ENCODE assay signal across 8 cellular contexts in the genomic region with DNA sequence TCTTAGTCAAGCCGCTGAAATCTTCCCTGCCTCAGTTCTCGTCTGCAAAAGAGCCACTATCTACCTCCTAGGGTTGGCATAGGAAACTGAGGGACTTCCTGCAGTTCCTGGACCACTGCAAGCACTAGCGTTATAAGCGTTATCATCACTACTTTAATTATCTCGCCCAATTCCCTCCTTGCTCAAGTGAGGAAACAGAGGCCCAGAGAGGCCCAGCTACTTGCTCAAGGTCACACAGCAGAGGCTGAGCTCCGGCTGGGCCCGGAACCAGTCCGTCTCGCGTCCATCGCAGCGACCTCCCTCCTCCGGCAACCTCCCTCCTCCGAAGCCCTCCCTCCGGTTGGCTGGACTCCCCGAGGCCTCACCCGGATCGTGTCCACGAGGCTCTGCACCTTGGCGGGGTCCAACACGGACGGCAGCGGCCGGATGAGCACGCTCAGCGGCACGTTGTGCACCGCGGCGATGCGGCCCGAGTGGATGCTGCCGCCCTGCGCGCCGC. TPM values are rescaled to one million over a fixed set of nuclear protein-coding genes. Genes with fewer than 3 reads are reported as not detected.
DNase-seq lines count a peak whose midpoint lies in the region; TF ChIP-seq lines count a peak whose summit lies in the region.

No MANE protein-coding gene starts in this region.

- H3K9me3 Mint-ChIP-seq in T-helper 2 cell treated with Interferon-gamma antibody and Interleukin-4, amounts not matched to agents 5 μg/mL and 100 μg/mL, for 36 hours, result no peaks in the 10 kb centered on the region

- peak overlapping the region; percentile 55 for H3K4me3 ChIP-seq in Jurkat, Clone E6-1 (ENCODE audit: low read length)
- H3K4me3 ChIP-seq in astrocyte of the spinal cord (ENCODE audit: low read depth, low read length), result peak overlapping the region; percentile 88
- H3K4me3 ChIP-seq in kidney epithelial cell (ENCODE audit: low read depth, low read length), result peak overlapping the region; percentile 92
- peak overlapping the region; percentile 67 to 69 for H3K4me3 ChIP-seq in testis

- H3K4me3 Mint-ChIP-seq in T-helper 2 cell treated with Interferon-gamma antibody and Interleukin-4, amounts not matched to agents 5 μg/mL and 100 μg/mL, for 36 hours, result peak overlapping the region; percentile 88

- H3K4me1 ChIP-seq in testis, result peaks cover 14% of the 10 kb centered on the region

- H3K27me3 Mint-ChIP-seq in T-helper 2 cell treated with Interferon-gamma antibody and Interleukin-4, amounts not matched to agents 5 μg/mL and 100 μg/mL, for 36 hours (ENCODE audit: low read depth), result peaks cover 21% of the 10 kb centered on the region

- no peak for TF ChIP-seq CTCF in astrocyte of the spinal cord (IDR thresholded peaks at IDR 0.05; ENCODE audit: low read depth, low read length)
- no peak for TF ChIP-seq CTCF in kidney epithelial cell (IDR thresholded peaks at IDR 0.05; ENCODE audit: insufficient read depth, low read length, poor library complexity, severe bottlenecking)
- TF ChIP-seq CTCF in testis (IDR thresholded peaks at IDR 0.05), result no peak

- no peak for TF ChIP-seq POLR2A in testis (IDR thresholded peaks at IDR 0.05)

- peaks cover 4% of the 10 kb centered on the region for H3K36me3 ChIP-seq in kidney epithelial cell (ENCODE audit: control insufficient read depth, insufficient read depth, low read length)
- H3K36me3 ChIP-seq in testis (ENCODE audit: low read depth, missing control alignments), result no peaks in the 10 kb centered on the region

- WGBS in testis, 2 donors, result 3 to 5% methylated on average over 7 to 27 of the region's 36 CpGs

- H3K27ac Mint-ChIP-seq in T-helper 2 cell treated with Interferon-gamma antibody and Interleukin-4, amounts not matched to agents 5 μg/mL and 100 μg/mL, for 36 hours, result peak overlapping the region; percentile 69

- H3K36me3 Mint-ChIP-seq in T-helper 2 cell treated with Interferon-gamma antibody and Interleukin-4, amounts not matched to agents 5 μg/mL and 100 μg/mL, for 36 hours (ENCODE audit: low read depth), result peaks cover 23% of the 10 kb centered on the region

- H3K9me3 ChIP-seq in testis, result no peaks in the 10 kb centered on the region

- peak overlapping the region; percentile 63 to 90 for H3K27ac ChIP-seq in testis

- DNase-seq in T-helper 2 cell treated with Interferon-gamma antibody and Interleukin-4, amounts not matched to agents 5 μg/mL and 100 μg/mL, for 36 hours (ENCODE audit: low spot score), result no peak
- no peak for DNase-seq in T-helper 2 cell
- no peak for DNase-seq in Jurkat, Clone E6-1 (ENCODE audit: low read depth, low spot score)
- DNase-seq in astrocyte of the spinal cord (ENCODE audit: low read depth, low spot score), result peak; percentile 31
- no peak for DNase-seq in kidney epithelial cell (ENCODE audit: low read depth)
- peak; percentile 42 for DNase-seq in testis
- no peak for DNase-seq in Ammon's horn (ENCODE audit: low spot score)
- DNase-seq in cerebellum (ENCODE audit: low spot score), result no peak

- peaks cover 16% of the 10 kb centered on the region for H3K4me1 Mint-ChIP-seq in T-helper 2 cell treated with Interferon-gamma antibody and Interleukin-4, amounts not matched to agents 5 μg/mL and 100 μg/mL, for 36 hours (ENCODE audit: low read depth)

- H3K27me3 ChIP-seq in kidney epithelial cell (ENCODE audit: control insufficient read depth, insufficient read depth, low read length), result peaks cover 4% of the 10 kb centered on the region
- no peaks in the 10 kb centered on the region for H3K27me3 ChIP-seq in testis

- in situ Hi-C loops in astrocyte of the spinal cord (cut with HindIII; ENCODE audit: low sequenced_read_pairs), result no loop called here

- intact Hi-C loops in testis (cut with DNase I; ENCODE audit: low total_unique reads), result no loop called here

RNA-seq across cellular contexts. Expression of a gene that starts 0.3 kb away (rescaled TPM):
- 16.2 TPM for polyA plus RNA-seq in Jurkat, Clone E6-1 (2012; ENCODE audit: insufficient read depth, insufficient read length)
- total RNA-seq in kidney epithelial cell, result 31.4 and 32.9 TPM in 2 replicates
- total RNA-seq in testis, result 10 to 100 TPM; 26.9 to 29.8 TPM
- polyA plus RNA-seq in testis (ENCODE audit: insufficient read depth, low read depth, low replicate concordance), result 20.6 TPM
- total RNA-seq in cerebellum, result 6.5 TPM

RNA-seq across cellular contexts. Expression of a gene that starts 22.9 kb away (rescaled TPM):
- polyA plus RNA-seq in Jurkat, Clone E6-1 (2012; ENCODE audit: insufficient read depth, insufficient read length), result not detected
- total RNA-seq in kidney epithelial cell (not detected in 2 replicates), testis (under 1 TPM; 0.19 to 0.39 TPM), cerebellum (2.9 TPM)
- polyA plus RNA-seq in testis (ENCODE audit: insufficient read depth, low read depth, low replicate concordance), result 0.13 TPM

RNA-seq across cellular contexts. Expression of a gene that starts 42.6 kb away (rescaled TPM):
- polyA plus RNA-seq in Jurkat, Clone E6-1 (2012; ENCODE audit: insufficient read depth, insufficient read length), result not detected
- total RNA-seq in kidney epithelial cell, result 0.07 and 1.5 TPM in 2 replicates
- 1 to 10 TPM; 2.7 to 3.7 TPM for total RNA-seq in testis
- polyA plus RNA-seq in testis (ENCODE audit: insufficient read depth, low read depth, low replicate concordance), result 2.0 TPM
- total RNA-seq in cerebellum, result 0.36 TPM

Comparison
In these comparisons a context has a peak if more than half of its experiments do, and no peak if none do; other contexts are left out.
1. DNase-seq: peak in astrocyte of the spinal cord (single experiment) and testis (single experiment); none in T-helper 2 cell treated with Interferon-gamma antibody and Interleukin-4, amounts not matched to agents 5 μg/mL and 100 μg/mL, for 36 hours (single experiment), T-helper 2 cell (0 of 5), Jurkat, Clone E6-1 (single experiment), kidney epithelial cell (single experiment), Ammon's horn (single experiment) and cerebellum (single experiment).
2. Peak in every context shown above with its lines, with median percentiles within 50 percentile points of each other: H3K4me3 ChIP-seq.